ENCODE assay signal across 25 cellular contexts in genomic region chr2:222240676-222241049, GRCh38. TPM values are rescaled to one million over a fixed set of nuclear protein-coding genes. Genes with fewer than 3 reads are reported as not detected.
"Had no signal": no experiment of that assay in that cellular context is flagged by ENCODE, and none has a peak within 500 bp of the region (broad histone marks: within the 10 kb centered on the region; RNA-seq: fewer than 3 reads in every experiment).

No MANE protein-coding gene starts in this region.

- H3K4me1 Mint-ChIP-seq: activated CD4-positive, alpha-beta memory T cell treated with anti-CD3 and anti-CD28 coated beads, Interleukin-2, amount 10 ng/mL, durations not matched to agents 7 days and 5 days; activated CD4-positive, alpha-beta T cell treated with anti-CD3 and anti-CD28 coated beads, Interleukin-2, amount 10 ng/mL, durations not matched to agents 24 days and 14 days; activated CD8-positive, alpha-beta memory T cell treated with anti-CD3 and anti-CD28 coated beads, Interleukin-2, amount 10 ng/mL, durations not matched to agents 7 days and 5 days; activated naive CD4-positive, alpha-beta T cell treated with anti-CD3 and anti-CD28 coated beads, Interleukin-2, amount 10 ng/mL, durations not matched to agents 7 days and 5 days; memory B cell; nephron; stimulated activated effector memory CD8-positive, alpha-beta T cell treated with anti-CD3 and anti-CD28 coated beads, Interleukin-12 subunit alpha, Interleukin-12 subunit beta, amount 100 ng/mL, for 72 hours; stimulated activated naive CD8-positive, alpha-beta T cell treated with anti-CD3 and anti-CD28 coated beads, Interleukin-15, amount 100 ng/mL, for 72 hours had no signal

- H3K4me3 Mint-ChIP-seq: activated CD4-positive, alpha-beta memory T cell treated with anti-CD3 and anti-CD28 coated beads, Interleukin-2, amount 10 ng/mL, durations not matched to agents 7 days and 5 days; activated CD4-positive, alpha-beta T cell treated with anti-CD3 and anti-CD28 coated beads, Interleukin-2, amount 10 ng/mL, durations not matched to agents 24 days and 14 days; activated CD8-positive, alpha-beta memory T cell treated with anti-CD3 and anti-CD28 coated beads, Interleukin-2, amount 10 ng/mL, durations not matched to agents 7 days and 5 days; activated naive CD4-positive, alpha-beta T cell treated with anti-CD3 and anti-CD28 coated beads, Interleukin-2, amount 10 ng/mL, durations not matched to agents 7 days and 5 days; dendritic cell treated with granulocyte-macrophage colony-stimulating factor and Interleukin-4, amounts not matched to agents 40 ng/mL and 50 ng/mL, for 4 days; memory B cell; nephron; stimulated activated effector memory CD8-positive, alpha-beta T cell treated with anti-CD3 and anti-CD28 coated beads, Interleukin-12 subunit alpha, Interleukin-12 subunit beta, amount 100 ng/mL, for 72 hours; stimulated activated naive CD8-positive, alpha-beta T cell treated with anti-CD3 and anti-CD28 coated beads, Interleukin-15, amount 100 ng/mL, for 72 hours had no signal

- H3K4me3 ChIP-seq: tibial artery had no signal

- H3K9me3 Mint-ChIP-seq: activated CD4-positive, alpha-beta memory T cell treated with anti-CD3 and anti-CD28 coated beads, Interleukin-2, amount 10 ng/mL, durations not matched to agents 7 days and 5 days; activated CD4-positive, alpha-beta T cell treated with anti-CD3 and anti-CD28 coated beads, Interleukin-2, amount 10 ng/mL, durations not matched to agents 24 days and 14 days; activated naive CD4-positive, alpha-beta T cell treated with anti-CD3 and anti-CD28 coated beads, Interleukin-2, amount 10 ng/mL, durations not matched to agents 7 days and 5 days; dendritic cell treated with granulocyte-macrophage colony-stimulating factor and Interleukin-4, amounts not matched to agents 40 ng/mL and 50 ng/mL, for 4 days; memory B cell; nephron had no signal

- DNase-seq: activated CD4-positive, alpha-beta memory T cell treated with anti-CD3 and anti-CD28 coated beads, Interleukin-2, amount 10 ng/mL, durations not matched to agents 7 days and 5 days; activated CD4-positive, alpha-beta T cell treated with anti-CD3 and anti-CD28 coated beads, Interleukin-2, amount 10 ng/mL, durations not matched to agents 24 days and 14 days; activated CD8-positive, alpha-beta memory T cell treated with anti-CD3 and anti-CD28 coated beads, Interleukin-2, amount 10 ng/mL, durations not matched to agents 7 days and 5 days; activated effector memory CD4-positive, alpha-beta T cell treated with anti-CD3 and anti-CD28 coated beads, Interleukin-2, amount 50 U/mL, for 16 hours; activated naive CD4-positive, alpha-beta T cell treated with anti-CD3 and anti-CD28 coated beads, Interleukin-2, amount 10 ng/mL, durations not matched to agents 7 days and 5 days; activated T-cell treated with anti-CD3 and anti-CD28 coated beads for 4 hours; effector CD8-positive, alpha-beta T cell; hypothalamus; islet precursor cell; left cardiac atrium; nucleus accumbens; stimulated activated CD4-positive, alpha-beta T cell treated with anti-CD3 and anti-CD28 coated beads, Interleukin-2, amount 100 ng/mL, for 24 hours; stimulated activated naive CD8-positive, alpha-beta T cell treated with anti-CD3 and anti-CD28 coated beads, Interleukin-15, amount 100 ng/mL, for 72 hours; T-helper 2 cell; tibial artery had no signal

- H3K27ac Mint-ChIP-seq: activated CD4-positive, alpha-beta memory T cell treated with anti-CD3 and anti-CD28 coated beads, Interleukin-2, amount 10 ng/mL, durations not matched to agents 7 days and 5 days; activated CD4-positive, alpha-beta T cell treated with anti-CD3 and anti-CD28 coated beads, Interleukin-2, amount 10 ng/mL, durations not matched to agents 24 days and 14 days; activated CD8-positive, alpha-beta memory T cell treated with anti-CD3 and anti-CD28 coated beads, Interleukin-2, amount 10 ng/mL, durations not matched to agents 7 days and 5 days; activated naive CD4-positive, alpha-beta T cell treated with anti-CD3 and anti-CD28 coated beads, Interleukin-2, amount 10 ng/mL, durations not matched to agents 7 days and 5 days; dendritic cell treated with granulocyte-macrophage colony-stimulating factor and Interleukin-4, amounts not matched to agents 40 ng/mL and 50 ng/mL, for 4 days; memory B cell; nephron; stimulated activated effector memory CD8-positive, alpha-beta T cell treated with anti-CD3 and anti-CD28 coated beads, Interleukin-12 subunit alpha, Interleukin-12 subunit beta, amount 100 ng/mL, for 72 hours; stimulated activated naive CD8-positive, alpha-beta T cell treated with anti-CD3 and anti-CD28 coated beads, Interleukin-15, amount 100 ng/mL, for 72 hours had no signal

- ATAC-seq: activated CD8-positive, alpha-beta memory T cell treated with anti-CD3 and anti-CD28 coated beads, Interleukin-2, amount 10 ng/mL, durations not matched to agents 7 days and 5 days; esophagus mucosa; sciatic nerve; stimulated activated effector memory CD8-positive, alpha-beta T cell treated with anti-CD3 and anti-CD28 coated beads, Interleukin-12 subunit alpha, Interleukin-12 subunit beta, amount 100 ng/mL, for 72 hours; stimulated activated naive CD8-positive, alpha-beta T cell treated with anti-CD3 and anti-CD28 coated beads, Interleukin-15, amount 100 ng/mL, for 72 hours had no signal

- H3K4me1 ChIP-seq: parathyroid adenoma had no signal

- H3K9me3 ChIP-seq: tibial artery had no signal

- H2AFZ ChIP-seq: parathyroid adenoma had no signal

- H3K79me2 ChIP-seq: parathyroid adenoma had no signal

- H3K9ac ChIP-seq: parathyroid adenoma had no signal

- H3K36me3 ChIP-seq: tibial artery had no signal

- H3K36me3 Mint-ChIP-seq: activated CD8-positive, alpha-beta memory T cell treated with anti-CD3 and anti-CD28 coated beads, Interleukin-2, amount 10 ng/mL, durations not matched to agents 7 days and 5 days; activated naive CD4-positive, alpha-beta T cell treated with anti-CD3 and anti-CD28 coated beads, Interleukin-2, amount 10 ng/mL, durations not matched to agents 7 days and 5 days; memory B cell; stimulated activated effector memory CD8-positive, alpha-beta T cell treated with anti-CD3 and anti-CD28 coated beads, Interleukin-12 subunit alpha, Interleukin-12 subunit beta, amount 100 ng/mL, for 72 hours had no signal

- H3K27ac ChIP-seq: parathyroid adenoma, tibial artery had no signal

RNA-seq across cellular contexts. Expression of gene PAX3, which starts 58.1 kb away (rescaled TPM):
- total RNA-seq: activated CD4-positive, alpha-beta memory T cell treated with anti-CD3 and anti-CD28 coated beads, Interleukin-2, amount 10 ng/mL, durations not matched to agents 7 days and 5 days; activated CD4-positive, alpha-beta T cell treated with anti-CD3 and anti-CD28 coated beads, Interleukin-2, amount 10 ng/mL, durations not matched to agents 24 days and 14 days; activated CD8-positive, alpha-beta memory T cell treated with anti-CD3 and anti-CD28 coated beads, Interleukin-2, amount 10 ng/mL, durations not matched to agents 7 days and 5 days; endothelial cell of umbilical vein; esophagus mucosa; pulmonary artery endothelial cell; sciatic nerve; ureter had no signal
